ENCODE assay signal across 8 cellular contexts in the genomic region with DNA sequence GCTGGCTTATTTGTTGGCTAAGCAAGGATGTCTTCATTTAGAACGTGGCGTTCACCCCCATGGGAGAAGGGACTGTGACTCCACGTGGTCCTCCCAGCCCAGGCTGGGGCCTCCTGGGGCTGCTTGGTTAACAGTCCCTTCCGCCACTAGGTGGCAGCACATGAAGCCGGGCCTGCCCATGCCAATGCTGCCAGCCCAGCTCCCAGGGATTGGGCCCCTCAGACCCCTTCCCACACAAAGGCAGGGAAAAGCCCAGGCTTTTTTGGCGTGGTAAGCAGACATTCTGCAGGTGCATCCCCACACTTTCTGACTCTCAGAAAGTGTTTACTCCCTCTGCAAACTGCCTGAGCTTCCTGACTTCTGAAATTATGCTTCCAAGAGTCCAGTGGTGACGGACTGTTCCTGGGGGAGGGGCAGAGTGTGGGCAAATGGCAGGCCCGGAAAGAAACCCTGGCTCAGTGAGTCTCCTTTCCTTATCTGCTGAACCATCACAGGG. TPM values are rescaled to one million over a fixed set of nuclear protein-coding genes. Genes with fewer than 3 reads are reported as not detected.
A peak's percentile ranks its signal among the peaks of the same experiment; 100 is the strongest.
DNase-seq lines count a peak whose midpoint lies in the region; ATAC-seq and TF ChIP-seq lines count a peak whose summit lies in the region.

No MANE protein-coding gene starts in this region.

- intact Hi-C loops in left ventricle myocardium inferior (cut with micrococcal nuclease), result no loop called here

- H3K4me1 ChIP-seq in DOHH2 (ENCODE audit: control insufficient read depth, low read length) (peaks cover 42% of the 10 kb centered on the region), KMS-11 (ENCODE audit: low read depth, poor library complexity, severe bottlenecking) (peaks cover 35% of the 10 kb centered on the region), adipocyte (ENCODE audit: control insufficient read depth, insufficient read depth, low read length) (peaks cover 43% of the 10 kb centered on the region), left ventricle myocardium inferior (peaks cover 93% of the 10 kb centered on the region)

- H3K9ac ChIP-seq in KMS-11 (no peak overlapping the region), adipocyte (ENCODE audit: low read length) (no peak overlapping the region)

- H4K20me1 ChIP-seq in DOHH2 (ENCODE audit: control insufficient read depth, insufficient read depth, low read depth, low read length) (peaks cover 18% of the 10 kb centered on the region), KMS-11 (ENCODE audit: insufficient read depth) (no peaks in the 10 kb centered on the region)

- H3K27me3 ChIP-seq in DOHH2 (ENCODE audit: control insufficient read depth, low read length) (peaks cover 14% of the 10 kb centered on the region), KMS-11 (ENCODE audit: insufficient read depth, low read depth) (no peaks in the 10 kb centered on the region), adipocyte (replicated peaks; ENCODE audit: control insufficient read depth, insufficient read depth, low read length) (no peaks in the 10 kb centered on the region), left ventricle myocardium inferior (ENCODE audit: low read depth) (no peaks in the 10 kb centered on the region)

- no peaks in the 10 kb centered on the region for H3K9me2 ChIP-seq in DOHH2 (replicated peaks; ENCODE audit: control insufficient read depth, low read length)

- ATAC-seq in HG02763 (IDR thresholded peaks at IDR 0.05; ENCODE audit: unreplicated experiment), result no peak
- ATAC-seq in GM18868 (IDR thresholded peaks at IDR 0.05; ENCODE audit: unreplicated experiment), result no peak

- no peak overlapping the region for H2AFZ ChIP-seq in KMS-11 (ENCODE audit: low read depth)

- H3K4me2 ChIP-seq in DOHH2 (ENCODE audit: low read length) (peak overlapping the region; percentile 53), KMS-11 (no peak overlapping the region; the same call in 1 of the 2 replicates)

- no peak overlapping the region for H3K27ac ChIP-seq in DOHH2 (ENCODE audit: low read depth, low read length)
- H3K27ac ChIP-seq in KMS-11, result no peak overlapping the region
- no peak overlapping the region for H3K27ac ChIP-seq in left ventricle myocardium inferior (replicated peaks)

- H3K36me3 ChIP-seq in DOHH2 (ENCODE audit: control insufficient read depth, low read length), result peaks cover 65% of the 10 kb centered on the region
- no peaks in the 10 kb centered on the region for H3K36me3 ChIP-seq in KMS-11 (ENCODE audit: insufficient read depth)
- peaks cover 15% of the 10 kb centered on the region for H3K36me3 ChIP-seq in adipocyte (ENCODE audit: control insufficient read depth, insufficient read depth, low read length, severe bottlenecking)
- peaks cover 27% of the 10 kb centered on the region for H3K36me3 ChIP-seq in left ventricle myocardium inferior

- H3F3A ChIP-seq in DOHH2 (ENCODE audit: control insufficient read depth, insufficient read depth), result peaks cover 7% of the 10 kb centered on the region

- H3K9me3 ChIP-seq in DOHH2 (ENCODE audit: control insufficient read depth, insufficient read depth, low read length) (no peaks in the 10 kb centered on the region), adipocyte (ENCODE audit: control insufficient read depth, low read length) (no peaks in the 10 kb centered on the region), left ventricle myocardium inferior (replicated peaks) (no peaks in the 10 kb centered on the region)

- peak; percentile 78 for DNase-seq in T follicular helper cell (ENCODE audit: low read depth)
- peak; percentile 93 for DNase-seq in adipocyte (ENCODE audit: low read depth)
- peak; percentile 78 for DNase-seq in left ventricle myocardium inferior
- DNase-seq in retinal pigment epithelial cell (ENCODE audit: low read depth), result no peak

- TF ChIP-seq CTCF in DOHH2 (IDR thresholded peaks at IDR 0.05; ENCODE audit: low read depth, low read length, poor library complexity, severe bottlenecking) (peak; percentile 94), KMS-11 (conservative IDR thresholded peaks at IDR 0.05; ENCODE audit: low read depth, low read length) (peak; percentile 83), left ventricle myocardium inferior (IDR thresholded peaks at IDR 0.05; ENCODE audit: borderline replicate concordance) (peak; percentile 96), retinal pigment epithelial cell (conservative IDR thresholded peaks at IDR 0.05; ENCODE audit: low read depth, low read length) (peak; percentile 93)

- H3K4me3 ChIP-seq in DOHH2 (ENCODE audit: low read length), result peak overlapping the region; percentile 29
- H3K4me3 ChIP-seq in KMS-11 (IDR thresholded peaks at IDR 0.05; ENCODE audit: insufficient read depth, low read depth, low read length), result no peak overlapping the region
- no peak overlapping the region for H3K4me3 ChIP-seq in adipocyte (ENCODE audit: low read length)
- H3K4me3 ChIP-seq in left ventricle myocardium inferior, result no peak overlapping the region
- H3K4me3 ChIP-seq in retinal pigment epithelial cell (ENCODE audit: low read length), result no peak overlapping the region

- H3K79me2 ChIP-seq in DOHH2 (ENCODE audit: control insufficient read depth, low read length), result peaks cover 43% of the 10 kb centered on the region
- peaks cover 12% of the 10 kb centered on the region for H3K79me2 ChIP-seq in KMS-11 (ENCODE audit: insufficient read depth, low read depth)

RNA-seq across cellular contexts. Expression of gene CBX6, which starts 3.1 kb away (rescaled TPM):
- total RNA-seq in left ventricle myocardium inferior, result 32.9 TPM

RNA-seq across cellular contexts. Expression of gene NPTXR, which starts 25.1 kb away (rescaled TPM):
- total RNA-seq in left ventricle myocardium inferior, result 23.3 TPM
